ENCODE assay signal across 24 cellular contexts in genomic region chr2:46794693-46795317, GRCh38.
"Had no signal": no experiment of that assay in that cellular context is flagged by ENCODE, and none has a peak within 500 bp of the region (broad histone marks: within the 10 kb centered on the region; RNA-seq: fewer than 3 reads in every experiment).

No MANE protein-coding gene starts in this region.

- ATAC-seq: left cardiac atrium, left ventricle myocardium superior had no signal

- H3K4me3 Mint-ChIP-seq: activated CD4-positive, alpha-beta memory T cell treated with anti-CD3 and anti-CD28 coated beads for 36 hours; activated CD4-positive, alpha-beta T cell treated with anti-CD3 and anti-CD28 coated beads, Interleukin-2, amount 10 ng/mL, durations not matched to agents 24 days and 14 days; activated naive CD4-positive, alpha-beta T cell treated with anti-CD3 and anti-CD28 coated beads, Interleukin-2, amount 10 ng/mL, durations not matched to agents 7 days and 5 days; activated naive CD8-positive, alpha-beta T cell treated with anti-CD3 and anti-CD28 coated beads, Interleukin-2, amount 10 ng/mL, durations not matched to agents 7 days and 5 days; activated T-helper 1 cell treated with anti-CD3 and anti-CD28 coated beads, Interleukin-12 subunit alpha, Interleukin-12 subunit beta, Interleukin-2, Interleukin-4 antibody, amounts not matched to agents 30 ng/mL and 10 ng/mL and 1 ng/mL, durations not matched to agents 14 hours and 24 hours and 36 hours; naive B cell; nephron progenitor cell had no signal

- H3K36me3 Mint-ChIP-seq: activated CD4-positive, alpha-beta memory T cell treated with anti-CD3 and anti-CD28 coated beads for 36 hours; activated naive CD4-positive, alpha-beta T cell treated with anti-CD3 and anti-CD28 coated beads, Interleukin-2, amount 10 ng/mL, durations not matched to agents 7 days and 5 days; activated naive CD8-positive, alpha-beta T cell treated with anti-CD3 and anti-CD28 coated beads, Interleukin-2, amount 10 ng/mL, durations not matched to agents 7 days and 5 days had no signal

- H3K36me3 ChIP-seq: esophagus muscularis mucosa, pancreas, prostate gland, suprapubic skin, tibial artery had no signal

- H3K9me3 Mint-ChIP-seq: activated CD4-positive, alpha-beta T cell treated with anti-CD3 and anti-CD28 coated beads, Interleukin-2, amount 10 ng/mL, durations not matched to agents 24 days and 14 days; activated naive CD4-positive, alpha-beta T cell treated with anti-CD3 and anti-CD28 coated beads, Interleukin-2, amount 10 ng/mL, durations not matched to agents 7 days and 5 days; activated T-helper 1 cell treated with anti-CD3 and anti-CD28 coated beads, Interleukin-12 subunit alpha, Interleukin-12 subunit beta, Interleukin-2, Interleukin-4 antibody, amounts not matched to agents 30 ng/mL and 10 ng/mL and 1 ng/mL, durations not matched to agents 14 hours and 24 hours and 36 hours had no signal

- H3K4me3 ChIP-seq: esophagus muscularis mucosa, prostate gland, smooth muscle cell, suprapubic skin, tibial artery had no signal

- H3K27ac ChIP-seq: esophagus muscularis mucosa, prostate gland, suprapubic skin, tibial artery had no signal

- H3K27me3 ChIP-seq: esophagus muscularis mucosa, pancreas, suprapubic skin, tibial artery had no signal

- DNase-seq: activated CD4-positive, alpha-beta memory T cell treated with anti-CD3 and anti-CD28 coated beads for 36 hours; activated CD4-positive, alpha-beta T cell treated with anti-CD3 and anti-CD28 coated beads, Interleukin-2, amount 10 ng/mL, durations not matched to agents 24 days and 14 days; activated CD4-positive, CD25-positive, alpha-beta regulatory T cell treated with anti-CD3 and anti-CD28 coated beads, Interleukin-2, amount 50 U/mL, for 72 hours; activated CD8-positive, alpha-beta memory T cell treated with anti-CD3 and anti-CD28 coated beads, Interleukin-2, amount 50 U/mL, for 4 hours; activated effector memory CD4-positive, alpha-beta T cell treated with anti-CD3 and anti-CD28 coated beads, Interleukin-2, amount 50 U/mL, for 16 hours; activated naive CD4-positive, alpha-beta T cell treated with anti-CD3 and anti-CD28 coated beads, Interleukin-2, amount 10 ng/mL, durations not matched to agents 7 days and 5 days; activated naive CD8-positive, alpha-beta T cell treated with anti-CD3 and anti-CD28 coated beads, Interleukin-2, amount 10 ng/mL, durations not matched to agents 7 days and 5 days; activated T-cell treated with anti-CD3 and anti-CD28 coated beads, Interleukin-2, amount 50 U/mL, for 1 hour; central memory CD4-positive, alpha-beta T cell; left cardiac atrium; left ventricle myocardium superior; naive B cell; nephron progenitor cell; nucleus accumbens; pancreas; stimulated activated CD4-positive, alpha-beta T cell treated with anti-CD3 and anti-CD28 coated beads, Interleukin-1b, Interleukin-23, amount 100 ng/mL, for 48 hours; stimulated activated naive CD4-positive, alpha-beta T cell; T-helper 2 cell; tibial artery had no signal

- H3K9me3 ChIP-seq: esophagus muscularis mucosa, pancreas, prostate gland, suprapubic skin, tibial artery had no signal

- H3K27ac Mint-ChIP-seq: activated CD4-positive, alpha-beta memory T cell treated with anti-CD3 and anti-CD28 coated beads for 36 hours; activated CD4-positive, alpha-beta T cell treated with anti-CD3 and anti-CD28 coated beads, Interleukin-2, amount 10 ng/mL, durations not matched to agents 24 days and 14 days; activated naive CD4-positive, alpha-beta T cell treated with anti-CD3 and anti-CD28 coated beads, Interleukin-2, amount 10 ng/mL, durations not matched to agents 7 days and 5 days; activated naive CD8-positive, alpha-beta T cell treated with anti-CD3 and anti-CD28 coated beads, Interleukin-2, amount 10 ng/mL, durations not matched to agents 7 days and 5 days; activated T-helper 1 cell treated with anti-CD3 and anti-CD28 coated beads, Interleukin-12 subunit alpha, Interleukin-12 subunit beta, Interleukin-2, Interleukin-4 antibody, amounts not matched to agents 30 ng/mL and 10 ng/mL and 1 ng/mL, durations not matched to agents 14 hours and 24 hours and 36 hours; naive B cell; nephron progenitor cell had no signal

- H3K4me1 Mint-ChIP-seq: activated CD4-positive, alpha-beta T cell treated with anti-CD3 and anti-CD28 coated beads, Interleukin-2, amount 10 ng/mL, durations not matched to agents 24 days and 14 days; activated naive CD4-positive, alpha-beta T cell treated with anti-CD3 and anti-CD28 coated beads, Interleukin-2, amount 10 ng/mL, durations not matched to agents 7 days and 5 days; activated naive CD8-positive, alpha-beta T cell treated with anti-CD3 and anti-CD28 coated beads, Interleukin-2, amount 10 ng/mL, durations not matched to agents 7 days and 5 days; naive B cell; nephron progenitor cell had no signal

- H3K4me1 ChIP-seq: esophagus muscularis mucosa, pancreas, prostate gland, suprapubic skin had no signal

- H3K4me2 ChIP-seq: smooth muscle cell had no signal
